ENCODE assay signal across 19 cellular contexts in the genomic region with DNA sequence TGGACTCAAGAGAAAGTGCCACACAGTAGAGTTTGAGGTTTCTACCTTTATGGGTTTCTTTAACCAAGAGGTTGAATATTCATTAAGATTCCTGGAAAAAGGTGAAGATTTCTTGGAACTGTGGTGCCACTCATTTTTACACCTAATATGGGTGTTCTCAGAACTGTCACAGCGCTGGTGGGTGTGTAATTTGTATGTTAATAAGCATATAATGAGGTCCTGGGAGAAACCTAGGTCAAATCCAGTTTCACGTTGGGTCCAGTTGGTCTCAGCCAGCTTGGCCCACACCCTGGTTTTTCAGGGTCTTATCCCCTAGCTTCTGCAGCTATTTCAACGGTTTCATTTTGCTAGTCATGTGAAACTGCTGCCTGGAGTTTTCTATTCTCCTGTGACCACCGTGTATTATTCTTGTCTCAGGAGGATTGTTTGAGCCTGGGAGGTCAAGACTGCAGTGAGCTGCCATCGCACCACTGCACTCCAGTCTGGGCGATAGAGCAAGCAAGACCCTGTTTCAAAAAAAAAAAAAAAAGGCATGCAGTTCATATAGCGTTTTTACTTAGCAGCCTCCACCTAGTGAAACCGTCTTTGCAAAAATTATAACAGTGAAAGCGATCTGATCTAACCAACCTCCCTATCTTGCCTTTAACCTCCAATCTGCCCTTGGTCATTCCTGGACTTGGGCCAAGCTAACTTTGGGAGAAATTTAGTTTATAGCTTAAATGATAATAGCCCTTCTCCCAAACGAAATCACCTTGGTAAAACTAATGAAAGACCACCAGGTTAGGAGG.
"Had no signal": no experiment of that assay in that cellular context is flagged by ENCODE, and none has a peak within 500 bp of the region (broad histone marks: within the 10 kb centered on the region; RNA-seq: fewer than 3 reads in every experiment).

No MANE protein-coding gene starts in this region.

- H3K27ac ChIP-seq: adrenal gland, colonic mucosa, stomach, thoracic aorta, WERI-Rb-1 had no signal

- H3K9me3 ChIP-seq: adrenal gland, colonic mucosa, heart left ventricle, left lung, stomach, thoracic aorta had no signal

- H3K4me3 ChIP-seq: adrenal gland, colonic mucosa, heart left ventricle, left lung, stomach, thoracic aorta had no signal

- DNase-seq: activated CD4-positive, alpha-beta T cell treated with anti-CD3 and anti-CD28 coated beads, Interleukin-2, amount 10 ng/mL, durations not matched to agents 7 days and 5 days; activated CD8-positive, alpha-beta memory T cell treated with anti-CD3 and anti-CD28 coated beads for 24 hours; activated naive CD4-positive, alpha-beta T cell treated with anti-CD3 and anti-CD28 coated beads, Interleukin-2, amount 10 ng/mL, durations not matched to agents 7 days and 5 days; activated T-cell treated with anti-CD3 and anti-CD28 coated beads for 4 hours; adrenal gland; colonic mucosa; effector CD8-positive, alpha-beta T cell; foreskin melanocyte; heart left ventricle; left lung; mesenchymal stem cell; stimulated activated CD4-positive, alpha-beta T cell treated with anti-CD3 and anti-CD28 coated beads, Interleukin-2, amount 100 ng/mL, for 48 hours; stimulated activated CD8-positive, alpha-beta memory T cell treated with anti-CD3 and anti-CD28 coated beads, Interleukin-4, amount 100 ng/mL, for 48 hours; stomach; T1000; WERI-Rb-1 had no signal

- H3K36me3 ChIP-seq: adrenal gland, colonic mucosa, heart left ventricle, left lung, stomach, thoracic aorta, WERI-Rb-1 had no signal

- H3K4me1 ChIP-seq: adrenal gland, colonic mucosa had no signal

- FAIRE-seq: islet of Langerhans had no signal

- H3K27me3 ChIP-seq: adrenal gland, colonic mucosa, heart left ventricle, left lung had no signal

- ATAC-seq: heart left ventricle; left lung; natural killer cell treated with Interleukin-12 subunit alpha and Interleukin-12 subunit beta and Interleukin-15 and Interleukin-18, amount 100 ng/mL, for 72 hours had no signal
